Comparison of ENCODE assay signal across 16 cellular contexts in genomic region chr4:65310586-65310985, GRCh38.
A peak's percentile ranks its signal among the peaks of the same experiment; 100 is the strongest.
DNase-seq lines count a peak whose midpoint lies in the region; ATAC-seq and TF ChIP-seq lines count a peak whose summit lies in the region.
"Had no signal": no experiment of that assay in that cellular context is flagged by ENCODE, and none has a peak within 500 bp of the region (broad histone marks: within the 10 kb centered on the region; RNA-seq: fewer than 3 reads in every experiment).

No MANE protein-coding gene starts in this region.

- no peak for TF ChIP-seq CTCF in Calu3 (IDR thresholded peaks at IDR 0.05; ENCODE audit: unreplicated experiment)

- no peaks in the 10 kb centered on the region for H3K9me3 Mint-ChIP-seq in Calu3 (ENCODE audit: low read depth, unreplicated experiment)
- no peaks in the 10 kb centered on the region for H3K9me3 Mint-ChIP-seq in stimulated activated naive B cell treated with anti-CD40 and anti-IgM and Interleukin-4, amounts not matched to agents 10 μg/mL and 1 μg/mL and 100 μg/mL, for 72 hours
- H3K9me3 Mint-ChIP-seq: CD4-positive, alpha-beta T cell had no signal

- H3K27me3 Mint-ChIP-seq in Calu3 (ENCODE audit: unreplicated experiment): no peaks in the 10 kb centered on the region
- no peaks in the 10 kb centered on the region for H3K27me3 Mint-ChIP-seq in stimulated activated naive B cell treated with anti-CD40 and anti-IgM and Interleukin-4, amounts not matched to agents 10 μg/mL and 1 μg/mL and 100 μg/mL, for 72 hours
- H3K27me3 Mint-ChIP-seq: B cell; CD4-positive, alpha-beta T cell had no signal

- no peaks in the 10 kb centered on the region for H3K36me3 Mint-ChIP-seq in Calu3 (ENCODE audit: insufficient read depth, unreplicated experiment)
- no peaks in the 10 kb centered on the region for H3K36me3 Mint-ChIP-seq in stimulated activated naive B cell treated with anti-CD40 and anti-IgM and Interleukin-4, amounts not matched to agents 10 μg/mL and 1 μg/mL and 100 μg/mL, for 72 hours
- H3K36me3 Mint-ChIP-seq: CD8-positive, alpha-beta T cell had no signal

- DNase-seq in COLO829 (ENCODE audit: low spot score) (peak; percentile 35), NCI-H69 (lab: John Stamatoyannopoulos, UW) (peak; percentile 3), SK-MEL-5 (ENCODE audit: low read depth, low spot score) (peak; percentile 4), activated gamma-delta T cell (lab: John Stamatoyannopoulos, UW) (no peak), Calu3 (no peak)
- DNase-seq in stimulated activated naive B cell treated with anti-CD40 and anti-IgM and Interleukin-4, amounts not matched to agents 10 μg/mL and 1 μg/mL and 100 μg/mL, for 72 hours: no peak
- DNase-seq: AML-193; CD4-positive, alpha-beta T cell; CD8-positive, alpha-beta T cell; COR-L47; DMS79 treated with DMSO at 0.1 percent for 48 hours; EL; GDM1 had no signal

- CTCF ChIA-PET in Calu3 (lab: Charles Lee): no interaction called here

- no peak for ATAC-seq in stimulated activated naive B cell treated with anti-CD40 and anti-IgM and Interleukin-4, amounts not matched to agents 10 μg/mL and 1 μg/mL and 100 μg/mL, for 72 hours (replicated peaks)
- ATAC-seq: A549; CD8-positive, alpha-beta T cell; GM12878 had no signal

- no peaks in the 10 kb centered on the region for H3K4me1 Mint-ChIP-seq in Calu3 (ENCODE audit: low read depth, unreplicated experiment)
- H3K4me1 Mint-ChIP-seq in stimulated activated naive B cell treated with anti-CD40 and anti-IgM and Interleukin-4, amounts not matched to agents 10 μg/mL and 1 μg/mL and 100 μg/mL, for 72 hours: no peaks in the 10 kb centered on the region
- H3K4me1 Mint-ChIP-seq: B cell had no signal

- no peak overlapping the region for H3K27ac Mint-ChIP-seq in Calu3 (ENCODE audit: unreplicated experiment)
- no peak overlapping the region for H3K27ac Mint-ChIP-seq in stimulated activated naive B cell treated with anti-CD40 and anti-IgM and Interleukin-4, amounts not matched to agents 10 μg/mL and 1 μg/mL and 100 μg/mL, for 72 hours
- H3K27ac Mint-ChIP-seq: B cell; CD4-positive, alpha-beta T cell; CD8-positive, alpha-beta T cell had no signal

- H3K4me3 Mint-ChIP-seq in Calu3 (ENCODE audit: low read depth, unreplicated experiment): no peak overlapping the region
- no peak overlapping the region for H3K4me3 Mint-ChIP-seq in stimulated activated naive B cell treated with anti-CD40 and anti-IgM and Interleukin-4, amounts not matched to agents 10 μg/mL and 1 μg/mL and 100 μg/mL, for 72 hours
- H3K4me3 Mint-ChIP-seq: B cell; CD4-positive, alpha-beta T cell; CD8-positive, alpha-beta T cell had no signal

- BruUV-seq in Calu3 (replicated peaks; lab: Mats Ljungman, UMichigan): no TSS peak

- intact Hi-C loops in Calu3 (cut with micrococcal nuclease; ENCODE audit: unreplicated experiment): no loop called here

- in situ Hi-C loops in SK-MEL-5 (cut with HindIII; ENCODE audit: low pct_unique_long_range_greater_than_20kb, low sequenced_read_pairs): no loop called here

Comparison
In these comparisons a context has a peak if more than half of its experiments do, and no peak if none do; other contexts are left out.
1. DNase-seq: peak in COLO829 (single experiment), NCI-H69 (single experiment) and SK-MEL-5 (single experiment); none in activated gamma-delta T cell (single experiment), Calu3 (single experiment) and stimulated activated naive B cell treated with anti-CD40 and anti-IgM and Interleukin-4, amounts not matched to agents 10 μg/mL and 1 μg/mL and 100 μg/mL, for 72 hours (single experiment).